Comparison of ENCODE assay signal across 8 cellular contexts in the genomic region with DNA sequence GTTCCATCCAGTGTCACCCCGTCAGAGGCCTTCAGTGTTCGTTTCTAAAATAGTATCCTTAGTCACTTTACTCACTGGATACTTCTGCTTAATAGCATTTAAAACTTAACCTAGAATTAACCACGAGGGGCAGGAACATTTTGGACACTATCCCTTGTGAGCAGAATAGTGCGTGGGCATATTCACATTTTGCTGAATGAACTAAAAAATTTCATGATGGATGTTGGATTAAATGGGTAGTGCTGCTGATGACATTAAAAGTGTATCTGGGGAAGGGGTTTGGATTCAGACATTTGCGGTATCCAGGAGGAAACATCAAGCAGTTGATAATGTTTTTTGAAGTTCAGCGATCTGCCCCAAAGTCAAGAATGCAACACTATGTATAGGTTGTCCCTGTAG. TPM values are rescaled to one million over a fixed set of nuclear protein-coding genes. Genes with fewer than 3 reads are reported as not detected.
DNase-seq lines count a peak whose midpoint lies in the region; ATAC-seq and TF ChIP-seq lines count a peak whose summit lies in the region.

No MANE protein-coding gene starts in this region.

- no peak for TF ChIP-seq CTCF in BE2C (IDR thresholded peaks at IDR 0.05; ENCODE audit: low read depth, low read length)
- no peak for TF ChIP-seq CTCF in choroid plexus epithelial cell (conservative IDR thresholded peaks at IDR 0.05; ENCODE audit: low read depth, low read length)
- TF ChIP-seq CTCF in natural killer cell (IDR thresholded peaks at IDR 0.05): no peak

- peak overlapping the region; percentile 86 for H3K4me3 ChIP-seq in BE2C (ENCODE audit: low read depth, low read length)
- H3K4me3 ChIP-seq in choroid plexus epithelial cell (ENCODE audit: low read depth, low read length): peak overlapping the region; percentile 68

- H3K36me3 Mint-ChIP-seq in natural killer cell: peaks cover 4% of the 10 kb centered on the region

- H3K9me3 ChIP-seq in BE2C: no peaks in the 10 kb centered on the region

- H3K27me3 Mint-ChIP-seq in natural killer cell (ENCODE audit: low read depth in 2 of 2): no peaks in the 10 kb centered on the region

- no peaks in the 10 kb centered on the region for H3K9me3 Mint-ChIP-seq in natural killer cell

- peaks cover 16% of the 10 kb centered on the region for H3K36me3 ChIP-seq in BE2C

- ATAC-seq in natural killer cell: no peak
- no peak for ATAC-seq in HG03108 (IDR thresholded peaks at IDR 0.05; ENCODE audit: unreplicated experiment)

- peak overlapping the region; percentile 96 to 97 for H3K27ac Mint-ChIP-seq in natural killer cell

- no peaks in the 10 kb centered on the region for H3K4me1 ChIP-seq in BE2C

- peak overlapping the region; percentile 96 for H3K4me3 Mint-ChIP-seq in natural killer cell

- DNase-seq in BE2C (no peak), LHCN-M2 (ENCODE audit: low read depth) (peak; percentile 20), choroid plexus epithelial cell (ENCODE audit: low read depth) (no peak), natural killer cell (no peak), NCI-H446 treated with DMSO at 0.1 percent for 48 hours (lab: John Stamatoyannopoulos, UW) (no peak), dermis blood vessel endothelial cell (no peak)
- no peak for DNase-seq in activated CD4-positive, CD25-positive, alpha-beta regulatory T cell treated with anti-CD3 and anti-CD28 coated beads, Interleukin-2, amount 50 U/mL, for 72 hours

- H3K4me1 Mint-ChIP-seq in natural killer cell: peaks cover 34 to 40% of the 10 kb centered on the region in 2 donors

- H3K27me3 ChIP-seq in BE2C: no peaks in the 10 kb centered on the region

- intact Hi-C loops in natural killer cell (cut with micrococcal nuclease): loop anchor here (1.0 to 2.0 kb wide), 5 partner anchors 53 to 812 kb away; a partner anchor contains a TSS

RNA-seq across cellular contexts. Expression of a gene that starts 0.8 kb away (rescaled TPM):
- 33.7 TPM for polyA plus RNA-seq in BE2C (2012; ENCODE audit: insufficient read depth, insufficient read length, low read depth)
- total RNA-seq in LHCN-M2 (2014; rRNA removed): 38.3 and 41.0 TPM in 2 replicates
- 28.3 TPM for polyA plus RNA-seq in LHCN-M2 (2012)
- total RNA-seq in natural killer cell: 10 to 100 TPM; 40.3 to 53.6 (median 42.8) TPM
- total RNA-seq in dermis blood vessel endothelial cell: 12.1 and 28.1 TPM in 2 replicates

RNA-seq across cellular contexts. Expression of a gene that starts 53.1 kb away (rescaled TPM):
- polyA plus RNA-seq in BE2C (2012; ENCODE audit: insufficient read depth, insufficient read length, low read depth): 77.7 TPM
- total RNA-seq in LHCN-M2 (2014; rRNA removed) (218 and 260 TPM in 2 replicates), natural killer cell (100 to 1,000 TPM; 118 to 158 (median 137) TPM), dermis blood vessel endothelial cell (171 and 319 TPM in 2 replicates)
- polyA plus RNA-seq in LHCN-M2 (2012): 114 TPM
